Comparison of ENCODE assay signal across 8 cellular contexts in genomic region chr2:83196225-83196624, GRCh38.
DNase-seq lines count a peak whose midpoint lies in the region; ATAC-seq and TF ChIP-seq lines count a peak whose summit lies in the region.

No MANE protein-coding gene starts in this region.

- no peak overlapping the region for H3K4me3 Mint-ChIP-seq in activated naive CD8-positive, alpha-beta T cell treated with anti-CD3 and anti-CD28 coated beads, Interleukin-2, amount 50 U/mL, for 24 hours

- H3K9me3 Mint-ChIP-seq in activated naive CD8-positive, alpha-beta T cell treated with anti-CD3 and anti-CD28 coated beads, Interleukin-2, amount 50 U/mL, for 24 hours: no peaks in the 10 kb centered on the region

- H3K27me3 Mint-ChIP-seq in activated naive CD8-positive, alpha-beta T cell treated with anti-CD3 and anti-CD28 coated beads, Interleukin-2, amount 50 U/mL, for 24 hours: no peaks in the 10 kb centered on the region

- TF ChIP-seq CTCF in astrocyte of the spinal cord (IDR thresholded peaks at IDR 0.05; ENCODE audit: low read depth, low read length): peak; percentile 48

- H3K36me3 Mint-ChIP-seq in activated naive CD8-positive, alpha-beta T cell treated with anti-CD3 and anti-CD28 coated beads, Interleukin-2, amount 50 U/mL, for 24 hours (ENCODE audit: low read depth): no peaks in the 10 kb centered on the region

- H3K4me1 Mint-ChIP-seq in activated naive CD8-positive, alpha-beta T cell treated with anti-CD3 and anti-CD28 coated beads, Interleukin-2, amount 50 U/mL, for 24 hours: no peaks in the 10 kb centered on the region

- in situ Hi-C loops in astrocyte of the spinal cord (cut with HindIII; ENCODE audit: low sequenced_read_pairs): no loop called here

- H3K27ac Mint-ChIP-seq in activated naive CD8-positive, alpha-beta T cell treated with anti-CD3 and anti-CD28 coated beads, Interleukin-2, amount 50 U/mL, for 24 hours: no peak overlapping the region

- DNase-seq in DMS 273 treated with DMSO at 0.1 percent for 48 hours (lab: John Stamatoyannopoulos, UW) (peak; percentile 8), M059J (ENCODE audit: low read depth) (peak; percentile 36), astrocyte of the spinal cord (ENCODE audit: low read depth, low spot score) (peak; percentile 44), kidney tubule cell (ENCODE audit: low spot score) (peak; percentile 61)
- no peak for DNase-seq in activated CD4-positive, alpha-beta T cell treated with anti-CD3 and anti-CD28 coated beads, Interleukin-2, amount 50 U/mL, for 4 hours
- no peak for DNase-seq in activated CD8-positive, alpha-beta memory T cell treated with anti-CD3 and anti-CD28 coated beads, Interleukin-2, amount 50 U/mL, for 4 hours
- DNase-seq in activated naive CD8-positive, alpha-beta T cell treated with anti-CD3 and anti-CD28 coated beads, Interleukin-2, amount 50 U/mL, for 24 hours: no peak

- H3K4me3 ChIP-seq in astrocyte of the spinal cord (ENCODE audit: low read depth, low read length): no peak overlapping the region

- no peak for ATAC-seq in GM21390 (IDR thresholded peaks at IDR 0.05; ENCODE audit: unreplicated experiment)
- ATAC-seq in activated naive CD8-positive, alpha-beta T cell treated with anti-CD3 and anti-CD28 coated beads, Interleukin-2, amount 50 U/mL, for 24 hours: no peak

Comparison
In these comparisons a context has a peak if more than half of its experiments do, and no peak if none do; other contexts are left out.
1. DNase-seq: peak in DMS 273 treated with DMSO at 0.1 percent for 48 hours (single experiment), M059J (single experiment), astrocyte of the spinal cord (single experiment) and kidney tubule cell (single experiment); none in activated CD4-positive, alpha-beta T cell treated with anti-CD3 and anti-CD28 coated beads, Interleukin-2, amount 50 U/mL, for 4 hours (0 of 2), activated CD8-positive, alpha-beta memory T cell treated with anti-CD3 and anti-CD28 coated beads, Interleukin-2, amount 50 U/mL, for 4 hours (single experiment) and activated naive CD8-positive, alpha-beta T cell treated with anti-CD3 and anti-CD28 coated beads, Interleukin-2, amount 50 U/mL, for 24 hours (single experiment).